1 cellular context compared by ENCODE assay signal in the genomic region with DNA sequence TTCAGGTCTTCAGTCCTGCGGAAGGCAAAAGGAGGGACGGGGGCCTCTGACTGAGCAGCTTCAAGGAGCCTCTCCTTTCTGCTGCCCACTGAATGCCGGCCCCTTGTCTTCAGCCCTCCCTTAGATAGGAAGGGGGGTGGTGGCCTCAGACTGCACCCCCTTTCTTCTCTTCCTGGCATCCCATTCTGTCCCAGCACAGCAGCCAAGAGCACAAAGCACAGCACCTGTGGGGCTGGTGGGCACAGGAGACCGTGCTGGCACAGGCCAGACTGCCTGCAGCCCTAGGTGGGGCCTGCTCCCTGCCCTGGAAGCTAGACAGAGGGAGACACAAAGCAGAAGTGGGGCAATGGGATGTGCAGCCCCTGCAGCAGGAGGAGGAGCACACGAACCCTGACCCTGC.
TF ChIP-seq lines count a peak whose summit lies in the region.

No MANE protein-coding gene starts in this region.

TF ChIP-seq in GM23338, 12 proteins besides CTCF, POLR2A, EP300 and RAD21:
- TF ChIP-seq EZH2 (IDR thresholded peaks at IDR 0.05; ENCODE audit: low read depth, unreplicated experiment) (no peak), EZH2phosphoT487 (IDR thresholded peaks at IDR 0.05; ENCODE audit: unreplicated experiment) (no peak), ZNF114 (CRISPR knock-in tag; IDR thresholded peaks at IDR 0.05) (no peak), POLR2AphosphoS5 (IDR thresholded peaks at IDR 0.05; ENCODE audit: low read depth) (no peak), ZNF331 (CRISPR knock-in tag; IDR thresholded peaks at IDR 0.05; ENCODE audit: low read depth) (no peak), NANOG (IDR thresholded peaks at IDR 0.05; ENCODE audit: borderline replicate concordance) (no peak), CREB1 (CRISPR knock-in tag; IDR thresholded peaks at IDR 0.05; ENCODE audit: low read depth) (no peak), STAT1 (IDR thresholded peaks at IDR 0.05; ENCODE audit: unreplicated experiment) (no peak), JUNB (IDR thresholded peaks at IDR 0.05; ENCODE audit: unreplicated experiment) (no peak)
- TF ChIP-seq, protein P1, sequence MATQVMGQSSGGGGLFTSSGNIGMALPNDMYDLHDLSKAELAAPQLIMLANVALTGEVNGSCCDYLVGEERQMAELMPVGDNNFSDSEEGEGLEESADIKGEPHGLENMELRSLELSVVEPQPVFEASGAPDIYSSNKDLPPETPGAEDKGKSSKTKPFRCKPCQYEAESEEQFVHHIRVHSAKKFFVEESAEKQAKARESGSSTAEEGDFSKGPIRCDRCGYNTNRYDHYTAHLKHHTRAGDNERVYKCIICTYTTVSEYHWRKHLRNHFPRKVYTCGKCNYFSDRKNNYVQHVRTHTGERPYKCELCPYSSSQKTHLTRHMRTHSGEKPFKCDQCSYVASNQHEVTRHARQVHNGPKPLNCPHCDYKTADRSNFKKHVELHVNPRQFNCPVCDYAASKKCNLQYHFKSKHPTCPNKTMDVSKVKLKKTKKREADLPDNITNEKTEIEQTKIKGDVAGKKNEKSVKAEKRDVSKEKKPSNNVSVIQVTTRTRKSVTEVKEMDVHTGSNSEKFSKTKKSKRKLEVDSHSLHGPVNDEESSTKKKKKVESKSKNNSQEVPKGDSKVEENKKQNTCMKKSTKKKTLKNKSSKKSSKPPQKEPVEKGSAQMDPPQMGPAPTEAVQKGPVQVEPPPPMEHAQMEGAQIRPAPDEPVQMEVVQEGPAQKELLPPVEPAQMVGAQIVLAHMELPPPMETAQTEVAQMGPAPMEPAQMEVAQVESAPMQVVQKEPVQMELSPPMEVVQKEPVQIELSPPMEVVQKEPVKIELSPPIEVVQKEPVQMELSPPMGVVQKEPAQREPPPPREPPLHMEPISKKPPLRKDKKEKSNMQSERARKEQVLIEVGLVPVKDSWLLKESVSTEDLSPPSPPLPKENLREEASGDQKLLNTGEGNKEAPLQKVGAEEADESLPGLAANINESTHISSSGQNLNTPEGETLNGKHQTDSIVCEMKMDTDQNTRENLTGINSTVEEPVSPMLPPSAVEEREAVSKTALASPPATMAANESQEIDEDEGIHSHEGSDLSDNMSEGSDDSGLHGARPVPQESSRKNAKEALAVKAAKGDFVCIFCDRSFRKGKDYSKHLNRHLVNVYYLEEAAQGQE (IDR thresholded peaks at IDR 0.05; ENCODE audit: unreplicated experiment), result no peak
- TF ChIP-seq, protein P2, sequence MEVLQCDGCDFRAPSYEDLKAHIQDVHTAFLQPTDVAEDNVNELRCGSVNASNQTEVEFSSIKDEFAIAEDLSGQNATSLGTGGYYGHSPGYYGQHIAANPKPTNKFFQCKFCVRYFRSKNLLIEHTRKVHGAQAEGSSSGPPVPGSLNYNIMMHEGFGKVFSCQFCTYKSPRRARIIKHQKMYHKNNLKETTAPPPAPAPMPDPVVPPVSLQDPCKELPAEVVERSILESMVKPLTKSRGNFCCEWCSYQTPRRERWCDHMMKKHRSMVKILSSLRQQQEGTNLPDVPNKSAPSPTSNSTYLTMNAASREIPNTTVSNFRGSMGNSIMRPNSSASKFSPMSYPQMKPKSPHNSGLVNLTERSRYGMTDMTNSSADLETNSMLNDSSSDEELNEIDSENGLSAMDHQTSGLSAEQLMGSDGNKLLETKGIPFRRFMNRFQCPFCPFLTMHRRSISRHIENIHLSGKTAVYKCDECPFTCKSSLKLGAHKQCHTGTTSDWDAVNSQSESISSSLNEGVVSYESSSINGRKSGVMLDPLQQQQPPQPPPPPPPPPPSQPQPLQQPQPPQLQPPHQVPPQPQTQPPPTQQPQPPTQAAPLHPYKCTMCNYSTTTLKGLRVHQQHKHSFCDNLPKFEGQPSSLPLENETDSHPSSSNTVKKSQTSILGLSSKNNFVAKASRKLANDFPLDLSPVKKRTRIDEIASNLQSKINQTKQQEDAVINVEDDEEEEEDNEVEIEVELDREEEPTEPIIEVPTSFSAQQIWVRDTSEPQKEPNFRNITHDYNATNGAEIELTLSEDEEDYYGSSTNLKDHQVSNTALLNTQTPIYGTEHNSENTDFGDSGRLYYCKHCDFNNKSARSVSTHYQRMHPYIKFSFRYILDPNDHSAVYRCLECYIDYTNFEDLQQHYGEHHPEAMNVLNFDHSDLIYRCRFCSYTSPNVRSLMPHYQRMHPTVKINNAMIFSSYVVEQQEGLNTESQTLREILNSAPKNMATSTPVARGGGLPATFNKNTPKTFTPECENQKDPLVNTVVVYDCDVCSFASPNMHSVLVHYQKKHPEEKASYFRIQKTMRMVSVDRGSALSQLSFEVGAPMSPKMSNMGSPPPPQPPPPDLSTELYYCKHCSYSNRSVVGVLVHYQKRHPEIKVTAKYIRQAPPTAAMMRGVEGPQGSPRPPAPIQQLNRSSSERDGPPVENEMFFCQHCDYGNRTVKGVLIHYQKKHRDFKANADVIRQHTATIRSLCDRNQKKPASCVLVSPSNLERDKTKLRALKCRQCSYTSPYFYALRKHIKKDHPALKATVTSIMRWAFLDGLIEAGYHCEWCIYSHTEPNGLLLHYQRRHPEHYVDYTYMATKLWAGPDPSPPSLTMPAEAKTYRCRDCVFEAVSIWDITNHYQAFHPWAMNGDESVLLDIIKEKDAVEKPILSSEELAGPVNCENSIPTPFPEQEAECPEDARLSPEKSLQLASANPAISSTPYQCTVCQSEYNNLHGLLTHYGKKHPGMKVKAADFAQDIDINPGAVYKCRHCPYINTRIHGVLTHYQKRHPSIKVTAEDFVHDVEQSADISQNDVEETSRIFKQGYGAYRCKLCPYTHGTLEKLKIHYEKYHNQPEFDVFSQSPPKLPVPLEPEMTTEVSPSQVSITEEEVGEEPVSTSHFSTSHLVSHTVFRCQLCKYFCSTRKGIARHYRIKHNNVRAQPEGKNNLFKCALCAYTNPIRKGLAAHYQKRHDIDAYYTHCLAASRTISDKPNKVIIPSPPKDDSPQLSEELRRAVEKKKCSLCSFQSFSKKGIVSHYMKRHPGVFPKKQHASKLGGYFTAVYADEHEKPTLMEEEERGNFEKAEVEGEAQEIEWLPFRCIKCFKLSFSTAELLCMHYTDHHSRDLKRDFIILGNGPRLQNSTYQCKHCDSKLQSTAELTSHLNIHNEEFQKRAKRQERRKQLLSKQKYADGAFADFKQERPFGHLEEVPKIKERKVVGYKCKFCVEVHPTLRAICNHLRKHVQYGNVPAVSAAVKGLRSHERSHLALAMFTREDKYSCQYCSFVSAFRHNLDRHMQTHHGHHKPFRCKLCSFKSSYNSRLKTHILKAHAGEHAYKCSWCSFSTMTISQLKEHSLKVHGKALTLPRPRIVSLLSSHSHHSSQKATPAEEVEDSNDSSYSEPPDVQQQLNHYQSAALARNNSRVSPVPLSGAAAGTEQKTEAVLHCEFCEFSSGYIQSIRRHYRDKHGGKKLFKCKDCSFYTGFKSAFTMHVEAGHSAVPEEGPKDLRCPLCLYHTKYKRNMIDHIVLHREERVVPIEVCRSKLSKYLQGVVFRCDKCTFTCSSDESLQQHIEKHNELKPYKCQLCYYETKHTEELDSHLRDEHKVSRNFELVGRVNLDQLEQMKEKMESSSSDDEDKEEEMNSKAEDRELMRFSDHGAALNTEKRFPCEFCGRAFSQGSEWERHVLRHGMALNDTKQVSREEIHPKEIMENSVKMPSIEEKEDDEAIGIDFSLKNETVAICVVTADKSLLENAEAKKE (CRISPR knock-in tag; IDR thresholded peaks at IDR 0.05), result no peak
- TF ChIP-seq, protein P3, sequence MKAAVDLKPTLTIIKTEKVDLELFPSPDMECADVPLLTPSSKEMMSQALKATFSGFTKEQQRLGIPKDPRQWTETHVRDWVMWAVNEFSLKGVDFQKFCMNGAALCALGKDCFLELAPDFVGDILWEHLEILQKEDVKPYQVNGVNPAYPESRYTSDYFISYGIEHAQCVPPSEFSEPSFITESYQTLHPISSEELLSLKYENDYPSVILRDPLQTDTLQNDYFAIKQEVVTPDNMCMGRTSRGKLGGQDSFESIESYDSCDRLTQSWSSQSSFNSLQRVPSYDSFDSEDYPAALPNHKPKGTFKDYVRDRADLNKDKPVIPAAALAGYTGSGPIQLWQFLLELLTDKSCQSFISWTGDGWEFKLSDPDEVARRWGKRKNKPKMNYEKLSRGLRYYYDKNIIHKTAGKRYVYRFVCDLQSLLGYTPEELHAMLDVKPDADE (IDR thresholded peaks at IDR 0.05), result no peak
